18 cellular contexts compared by ENCODE assay signal in genomic region chr6:147700436-147701209, GRCh38.
DNase-seq lines count a peak whose midpoint lies in the region; TF ChIP-seq lines count a peak whose summit lies in the region.
"Had no signal": no experiment of that assay in that cellular context is flagged by ENCODE, and none has a peak within 500 bp of the region (broad histone marks: within the 10 kb centered on the region; RNA-seq: fewer than 3 reads in every experiment).

No MANE protein-coding gene starts in this region.

- no peak for TF ChIP-seq POLR2A in uterus (IDR thresholded peaks at IDR 0.05)
- TF ChIP-seq POLR2A in esophagus squamous epithelium (IDR thresholded peaks at IDR 0.05): no peak

- H3K4me3 ChIP-seq in foreskin fibroblast (ENCODE audit: low read depth in 1 of 2, low read length in 2 of 2): no peak overlapping the region
- no peak overlapping the region for H3K4me3 ChIP-seq in uterus
- H3K4me3 ChIP-seq in esophagus squamous epithelium: no peak overlapping the region

- H3K27me3 ChIP-seq in uterus: no peaks in the 10 kb centered on the region
- no peaks in the 10 kb centered on the region for H3K27me3 ChIP-seq in esophagus squamous epithelium

- intact Hi-C loops in uterus (cut with DNase I; ENCODE audit: low total_unique reads) (no loop called here), esophagus squamous epithelium (cut with DNase I) (no loop called here)

- no peaks in the 10 kb centered on the region for H3K9me3 ChIP-seq in uterus
- H3K9me3 ChIP-seq in esophagus squamous epithelium: no peaks in the 10 kb centered on the region

- DNase-seq in NCI-H2171 treated with DMSO at 0.1 percent for 48 hours (lab: John Stamatoyannopoulos, UW) (peak; percentile 33), NCI-H2171 (lab: John Stamatoyannopoulos, UW) (no peak), NCI-H526 treated with DMSO at 0.1 percent for 48 hours (lab: John Stamatoyannopoulos, UW) (peak; percentile 9), foreskin fibroblast (peak; percentile 26 to 60), uterus (no peak), KG1 (lab: John Stamatoyannopoulos, UW) (no peak), NCI-H1694 (lab: John Stamatoyannopoulos, UW) (no peak), esophagus squamous epithelium (lab: John Stamatoyannopoulos, UW) (no peak)
- DNase-seq: 8988T, DMS79 treated with DMSO at 0.1 percent for 48 hours, H9, NCI-H1417 treated with DMSO at 0.1 percent for 48 hours, NCI-H1930, NCI-H446 treated with DMSO at 0.1 percent for 48 hours, NCI-H774, OCI-M1, RPMI8226, SHP77 treated with DMSO at 0.1 percent for 48 hours had no signal

- H3K4me1 ChIP-seq in uterus (no peaks in the 10 kb centered on the region), esophagus squamous epithelium (no peaks in the 10 kb centered on the region)

- H3K36me3 ChIP-seq in uterus (no peaks in the 10 kb centered on the region), esophagus squamous epithelium (no peaks in the 10 kb centered on the region)

- TF ChIP-seq CTCF in foreskin fibroblast (IDR thresholded peaks at IDR 0.05; ENCODE audit: low read depth, low read length): no peak
- TF ChIP-seq CTCF in uterus (IDR thresholded peaks at IDR 0.05): no peak
- no peak for TF ChIP-seq CTCF in esophagus squamous epithelium (IDR thresholded peaks at IDR 0.05)

- H3K27ac ChIP-seq in uterus (peak overlapping the region; percentile 11 to 21), esophagus squamous epithelium (no peak overlapping the region)

- whole genome bisulfite sequencing in esophagus squamous epithelium, 2 donors: 55 to 61% methylated on average over 5 of the region's 5 CpGs

Comparison
In these comparisons a context has a peak if more than half of its experiments do, and no peak if none do; other contexts are left out.
1. DNase-seq: peak in NCI-H2171 treated with DMSO at 0.1 percent for 48 hours (single experiment), NCI-H526 treated with DMSO at 0.1 percent for 48 hours (single experiment) and foreskin fibroblast (2 of 2); none in NCI-H2171 (single experiment), uterus (0 of 2), KG1 (single experiment), NCI-H1694 (single experiment) and esophagus squamous epithelium (single experiment).
2. H3K27ac ChIP-seq: peak in uterus (2 of 2); none in esophagus squamous epithelium (0 of 4).